ENCODE assay signal across 18 cellular contexts in the genomic region with DNA sequence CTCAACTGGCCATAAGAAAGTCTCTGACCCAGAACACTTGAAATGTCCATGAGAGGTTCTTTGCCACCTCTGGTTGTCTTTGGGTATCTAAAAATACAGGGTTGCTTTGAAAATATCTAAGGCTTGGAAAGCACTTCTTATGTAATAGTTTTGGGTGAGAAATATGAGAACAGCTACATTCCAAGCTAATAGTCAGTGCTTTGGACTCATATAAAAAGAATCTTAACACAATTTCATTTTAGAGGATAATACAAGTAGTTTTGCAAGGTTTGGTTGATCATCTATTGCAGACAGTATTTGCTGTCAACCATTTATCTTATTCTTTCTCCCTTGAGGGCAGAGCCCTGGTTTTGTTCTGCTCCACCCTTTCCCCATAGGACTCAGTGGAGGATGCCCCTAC.
DNase-seq lines count a peak whose midpoint lies in the region; ATAC-seq and TF ChIP-seq lines count a peak whose summit lies in the region.
"Had no signal": no experiment of that assay in that cellular context is flagged by ENCODE, and none has a peak within 500 bp of the region (broad histone marks: within the 10 kb centered on the region; RNA-seq: fewer than 3 reads in every experiment).

No MANE protein-coding gene starts in this region.

- no peaks in the 10 kb centered on the region for H3K9me3 ChIP-seq in T-helper 17 cell (ENCODE audit: control insufficient read depth, low read length, poor library complexity, severe bottlenecking)

- H3K4me1 ChIP-seq in foreskin keratinocyte = no peaks in the 10 kb centered on the region

- no peak overlapping the region for H3K4me3 Mint-ChIP-seq in T-helper 17 cell
- H3K4me3 Mint-ChIP-seq: CD8-positive, alpha-beta memory T cell; GM23338 had no signal

- intact Hi-C loops in dorsolateral prefrontal cortex (cut with DNase I) = no loop called here
- intact Hi-C loops in posterior vena cava (cut with DNase I) = no loop called here

- H3K36me3 Mint-ChIP-seq in T-helper 17 cell (ENCODE audit: low read depth) = no peaks in the 10 kb centered on the region
- H3K36me3 Mint-ChIP-seq: CD8-positive, alpha-beta memory T cell had no signal

- TF ChIP-seq CTCF in AG09309 (IDR thresholded peaks at IDR 0.05; ENCODE audit: control insufficient read depth, insufficient read depth, low read depth, low read length, missing control alignments) = no peak
- no peak for TF ChIP-seq CTCF in RWPE1 (conservative IDR thresholded peaks at IDR 0.05; ENCODE audit: low read depth)
- no peak for TF ChIP-seq CTCF in foreskin keratinocyte (conservative IDR thresholded peaks at IDR 0.05)
- TF ChIP-seq CTCF in dorsolateral prefrontal cortex (IDR thresholded peaks at IDR 0.05 in 54 of 56, conservative IDR thresholded peaks at IDR 0.05 in 2 of 56; ENCODE audit: low read depth in 1 of 56, partially characterized antibody in 56 of 56) = no peak

- no peaks in the 10 kb centered on the region for H3K27me3 Mint-ChIP-seq in T-helper 17 cell
- H3K27me3 Mint-ChIP-seq: CD8-positive, alpha-beta memory T cell had no signal

- CTCF ChIA-PET in RWPE1 (lab: Yijun Ruan, JAX) = no interaction called here

- POLR2A ChIA-PET in RWPE1 (lab: Yijun Ruan, JAX; ENCODE audit: low non-redundant PET) = no interaction called here

- H3K27me3 ChIP-seq in foreskin keratinocyte (no peaks in the 10 kb centered on the region), dorsolateral prefrontal cortex (no peaks in the 10 kb centered on the region)

- DNase-seq in AG09309 (ENCODE audit: low read depth) (peak; percentile 28), GM04503 (ENCODE audit: low read depth) (peak; percentile 47), RWPE1 (ENCODE audit: low spot score) (peak; percentile 0), foreskin keratinocyte (peak; percentile 7 to 20), T-helper 17 cell (no peak), dorsolateral prefrontal cortex (no peak), posterior vena cava (ENCODE audit: low spot score) (no peak)
- DNase-seq: C1 segment of cervical spinal cord; CD8-positive, alpha-beta memory T cell; DMS53; NCI-H1105 treated with DMSO at 0.1 percent for 48 hours; NCI-H1694; NCI-H510A treated with DMSO at 0.1 percent for 48 hours; SIG-M5 had no signal

- H3K27ac ChIP-seq in RWPE1 (no peak overlapping the region), foreskin keratinocyte (no peak overlapping the region), dorsolateral prefrontal cortex (no peak overlapping the region)

- no peak overlapping the region for H3K4me3 ChIP-seq in AG09309 (ENCODE audit: control insufficient read depth, low read depth, low read length)
- no peak overlapping the region for H3K4me3 ChIP-seq in dorsolateral prefrontal cortex
- H3K4me3 ChIP-seq: GM23338, K562 had no signal

- H3K27ac Mint-ChIP-seq in T-helper 17 cell = no peak overlapping the region
- H3K27ac Mint-ChIP-seq: CD8-positive, alpha-beta memory T cell; GM23338 had no signal

- ATAC-seq in foreskin keratinocyte = no peak
- ATAC-seq in T-helper 17 cell = no peak
- no peak for ATAC-seq in GM21576 (IDR thresholded peaks at IDR 0.05; ENCODE audit: unreplicated experiment)
- ATAC-seq: GM23338, HCT116, K562 had no signal

- H3K4me1 Mint-ChIP-seq in T-helper 17 cell = no peaks in the 10 kb centered on the region
- H3K4me1 Mint-ChIP-seq: CD8-positive, alpha-beta memory T cell; GM23338 had no signal

Comparison
In these comparisons a context has a peak if more than half of its experiments do, and no peak if none do; other contexts are left out.
1. DNase-seq: peak in AG09309 (single experiment), GM04503 (single experiment), RWPE1 (single experiment) and foreskin keratinocyte (2 of 2); none in T-helper 17 cell (0 of 3), dorsolateral prefrontal cortex (0 of 10) and posterior vena cava (single experiment).